In the genomic region with DNA sequence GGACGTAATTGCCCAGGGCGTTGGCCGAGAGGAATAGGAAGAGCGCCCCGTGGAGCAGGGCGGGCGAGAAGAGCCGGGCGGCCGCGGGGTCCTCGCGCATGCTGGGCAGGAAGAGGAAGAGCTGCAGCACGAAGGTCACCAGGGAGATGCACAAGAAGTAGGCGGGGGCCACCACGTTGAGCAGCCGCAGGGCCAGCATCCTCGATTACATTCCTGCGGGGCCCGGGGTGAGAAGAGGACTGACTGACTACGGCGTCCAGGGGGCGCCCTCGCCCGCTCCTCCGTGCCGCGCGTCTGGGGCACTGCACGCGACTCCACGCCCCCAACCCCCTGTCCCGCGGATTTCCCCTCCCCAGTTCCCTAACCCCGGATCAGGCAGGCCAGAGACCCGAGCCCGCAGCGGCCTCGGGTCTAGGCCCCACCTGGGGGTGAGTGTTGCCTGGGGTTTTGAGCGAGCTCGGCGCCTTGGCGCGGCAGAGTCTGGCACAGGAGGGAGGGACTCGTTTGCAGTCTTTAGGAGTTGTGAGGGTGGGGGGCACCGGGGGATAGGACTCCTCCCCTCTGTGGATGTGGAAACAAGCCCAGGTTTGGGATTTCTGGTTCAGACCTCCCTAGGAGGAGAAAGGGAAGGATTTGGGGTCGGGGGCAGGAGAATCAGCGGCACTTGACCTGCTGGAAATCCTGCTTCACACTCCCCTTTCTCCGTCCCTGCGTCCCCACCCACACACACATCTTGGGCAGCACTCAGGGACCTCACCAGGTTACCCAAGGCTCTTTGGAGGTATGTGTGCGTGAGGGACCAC, we compare ENCODE assay signal across 8 cellular contexts. TPM values are rescaled to one million over a fixed set of nuclear protein-coding genes. Genes with fewer than 3 reads are reported as not detected.
DNase-seq lines count a peak whose midpoint lies in the region; TF ChIP-seq lines count a peak whose summit lies in the region.

No MANE protein-coding gene starts in this region.

- TF ChIP-seq CTCF in BJ (IDR thresholded peaks at IDR 0.05; ENCODE audit: insufficient read depth, low read depth, low read length): peak; percentile 57

- no peaks in the 10 kb centered on the region for H3K9me3 Mint-ChIP-seq in activated naive CD4-positive, alpha-beta T cell treated with anti-CD3 and anti-CD28 coated beads, Interleukin-2, amount 50 U/mL, for 24 hours

- DNase-seq in BJ (ENCODE audit: low read depth) (no peak), GM23248 (peak; percentile 53), NOMO-1 treated with DMSO at 0.1 percent for 48 hours (lab: John Stamatoyannopoulos, UW; ENCODE audit: unreplicated experiment) (peak; percentile 33), epidermal melanocyte (ENCODE audit: insufficient read length, low spot score) (no peak), MV-4-11 (lab: John Stamatoyannopoulos, UW) (no peak)
- peak; percentile 41 for DNase-seq in stimulated activated CD4-positive, alpha-beta T cell treated with anti-CD3 and anti-CD28 coated beads, Interleukin-4, amount 100 ng/mL, for 24 hours

- H3K4me2 ChIP-seq in GM23248 (ENCODE audit: unreplicated experiment): no peak overlapping the region

- H3K4me3 Mint-ChIP-seq in activated naive CD4-positive, alpha-beta T cell treated with anti-CD3 and anti-CD28 coated beads, Interleukin-2, amount 50 U/mL, for 24 hours: peak overlapping the region; percentile 60

- POLR2A ChIA-PET in BJ (lab: Charles Lee): no interaction called here

- H3K4me1 ChIP-seq in GM23248 (ENCODE audit: insufficient read depth) (no peaks in the 10 kb centered on the region), iPS-18a (ENCODE audit: control insufficient read depth, low read depth, low read length) (peaks cover 28% of the 10 kb centered on the region)

- H3K9ac ChIP-seq in GM23248 (no peak overlapping the region), iPS-18a (ENCODE audit: low read length) (peak overlapping the region; percentile 57)

- in situ Hi-C loops in GM23248 (cut with MboI): no loop called here

- no peak overlapping the region for H3K27ac ChIP-seq in GM23248
- H3K27ac ChIP-seq in iPS-18a (ENCODE audit: low read length): no peak overlapping the region

- H3K79me2 ChIP-seq in GM23248 (ENCODE audit: insufficient read depth): no peaks in the 10 kb centered on the region

- CTCF ChIA-PET in BJ (lab: Yijun Ruan, JAX): interaction anchor here (1.8 kb wide), 1 partner anchor 9 kb away, joined by 5 read pairs; no protein-coding TSS in a partner anchor

- peaks cover 50% of the 10 kb centered on the region for H3K27me3 Mint-ChIP-seq in activated naive CD4-positive, alpha-beta T cell treated with anti-CD3 and anti-CD28 coated beads, Interleukin-2, amount 50 U/mL, for 24 hours

- no peaks in the 10 kb centered on the region for H3K9me2 ChIP-seq in GM23248 (ENCODE audit: insufficient read depth)

- H3K36me3 ChIP-seq in BJ (ENCODE audit: control insufficient read depth, insufficient read depth, low read length) (no peaks in the 10 kb centered on the region), GM23248 (ENCODE audit: low read depth) (no peaks in the 10 kb centered on the region), iPS-18a (ENCODE audit: control insufficient read depth, low read depth, low read length) (peaks cover 18% of the 10 kb centered on the region)

- H2AFZ ChIP-seq in GM23248: no peak overlapping the region

- H3K4me1 Mint-ChIP-seq in activated naive CD4-positive, alpha-beta T cell treated with anti-CD3 and anti-CD28 coated beads, Interleukin-2, amount 50 U/mL, for 24 hours: peaks cover 11% of the 10 kb centered on the region

- no peaks in the 10 kb centered on the region for H3F3A ChIP-seq in GM23248 (ENCODE audit: insufficient read depth)

- H3K27ac Mint-ChIP-seq in activated naive CD4-positive, alpha-beta T cell treated with anti-CD3 and anti-CD28 coated beads, Interleukin-2, amount 50 U/mL, for 24 hours: no peak overlapping the region

- no peaks in the 10 kb centered on the region for H3K36me3 Mint-ChIP-seq in activated naive CD4-positive, alpha-beta T cell treated with anti-CD3 and anti-CD28 coated beads, Interleukin-2, amount 50 U/mL, for 24 hours

- 3 to 6% methylated on average over 36 to 42 of the region's 51 CpGs for WGBS in GM23248 (ENCODE audit: low coverage in 1 of 2, low lambda C conversion rate in 2 of 2, missing lambda C conversion rate in 2 of 2), 2 experiments

- H3K4me3 ChIP-seq in BJ (ENCODE audit: low read depth, low read length) (no peak overlapping the region), GM23248 (no peak overlapping the region), iPS-18a (ENCODE audit: low read length) (peak overlapping the region; percentile 91)

- H4K20me1 ChIP-seq in GM23248 (ENCODE audit: insufficient read depth): no peaks in the 10 kb centered on the region

- peaks cover 43% of the 10 kb centered on the region for H3K27me3 ChIP-seq in BJ (ENCODE audit: control insufficient read depth, insufficient read depth, low read length)
- H3K27me3 ChIP-seq in GM23248 (replicated peaks; ENCODE audit: insufficient read depth): peaks cover 84% of the 10 kb centered on the region
- H3K27me3 ChIP-seq in iPS-18a (ENCODE audit: control insufficient read depth, insufficient read depth, low read length): peaks cover 21% of the 10 kb centered on the region

- H3K9me3 ChIP-seq in GM23248 (ENCODE audit: low read depth) (no peaks in the 10 kb centered on the region), iPS-18a (ENCODE audit: control insufficient read depth, low read depth, low read length) (no peaks in the 10 kb centered on the region)

RNA-seq across cellular contexts. Expression of a gene that starts 1.9 kb away (rescaled TPM):
- polyA plus RNA-seq in BJ (2011; rRNA removed) (not detected in 2 replicates), GM23248 (2016; fragmentation: Nextera tagmentation; extraction: Ambion mirVana) (not detected in 2 replicates)
- not detected in 2 replicates for polyA minus RNA-seq in BJ (2011; rRNA and poly(A)+ RNA removed)
- total RNA-seq in GM23248 (2014; rRNA removed; shearing (Covaris generic)): not detected in 2 replicates

RNA-seq across cellular contexts. Expression of a gene that starts 41.7 kb away (rescaled TPM):
- polyA plus RNA-seq in BJ (2011; rRNA removed) (14.2 and 15.5 TPM in 2 replicates), GM23248 (2016; fragmentation: Nextera tagmentation; extraction: Ambion mirVana) (5.5 and 5.6 TPM in 2 replicates)
- polyA minus RNA-seq in BJ (2011; rRNA and poly(A)+ RNA removed): 13.6 and 15.9 TPM in 2 replicates
- total RNA-seq in GM23248 (2014; rRNA removed; shearing (Covaris generic)): 10.8 and 14.4 TPM in 2 replicates

RNA-seq across cellular contexts. Expression of a gene that starts 41.9 kb away (rescaled TPM):
- polyA plus RNA-seq in BJ (2011; rRNA removed) (not detected in 2 replicates), GM23248 (2016; fragmentation: Nextera tagmentation; extraction: Ambion mirVana) (not detected in 2 replicates)
- not detected in 2 replicates for polyA minus RNA-seq in BJ (2011; rRNA and poly(A)+ RNA removed)
- total RNA-seq in GM23248 (2014; rRNA removed; shearing (Covaris generic)): not detected in 2 replicates

Comparison
In these comparisons a context has a peak if more than half of its experiments do, and no peak if none do; other contexts are left out.
1. DNase-seq: peak in GM23248 (single experiment), NOMO-1 treated with DMSO at 0.1 percent for 48 hours (single experiment) and stimulated activated CD4-positive, alpha-beta T cell treated with anti-CD3 and anti-CD28 coated beads, Interleukin-4, amount 100 ng/mL, for 24 hours (single experiment); none in BJ (single experiment), epidermal melanocyte (single experiment) and MV-4-11 (single experiment).